Comparison of ENCODE assay signal across 8 cellular contexts in the genomic region with DNA sequence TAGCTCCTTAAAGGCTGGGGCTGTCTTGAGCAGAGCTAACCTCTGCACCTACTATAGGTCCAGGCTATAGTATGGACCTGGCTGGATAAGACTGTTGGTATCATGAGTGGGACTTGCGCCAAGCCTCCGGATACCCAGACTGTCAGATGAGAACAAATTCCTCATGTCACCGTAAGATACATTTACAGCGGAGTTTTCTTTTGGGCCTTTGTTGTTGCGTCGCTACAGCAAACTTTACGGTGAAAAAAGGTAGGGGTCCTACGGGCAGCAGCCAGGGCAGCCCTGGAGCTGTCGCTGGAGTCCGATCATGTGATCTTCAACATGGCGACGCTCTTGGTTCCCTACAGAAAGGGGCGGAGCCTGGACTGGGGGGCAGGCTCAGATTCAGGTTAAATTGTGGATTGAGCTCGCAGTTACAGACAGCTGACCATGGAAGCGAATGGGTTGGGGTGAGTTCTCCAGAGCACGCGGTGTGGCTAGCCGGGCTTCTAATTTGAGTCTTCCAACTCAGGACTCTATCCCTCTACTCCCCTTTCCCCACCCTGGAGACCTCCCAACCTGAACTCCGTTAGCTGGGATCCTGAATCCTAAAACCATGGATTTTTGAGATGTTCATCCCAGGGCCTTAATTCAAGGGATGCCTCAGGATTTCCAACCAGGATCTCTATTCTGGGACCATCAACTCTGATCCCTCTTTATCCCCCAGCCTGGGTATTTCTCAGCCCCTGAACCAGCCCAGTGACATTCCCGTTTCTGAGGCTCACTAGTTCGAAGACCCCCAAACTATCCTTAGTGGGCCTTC.
DNase-seq lines count a peak whose midpoint lies in the region; ATAC-seq lines count a peak whose summit lies in the region.

A gene (plus strand): TSS at position 418 of the 802 bp plus-strand sequence. CDS start 12 bp downstream, at position 430.

- peaks cover 17% of the 10 kb centered on the region for H3K4me1 ChIP-seq in ACC112 (ENCODE audit: control insufficient read depth, insufficient read depth, low read length, unreplicated experiment)

- H2AFZ ChIP-seq in ACC112 (ENCODE audit: low read length, unreplicated experiment) = peak within 1 kb of the TSS; percentile 96

- H3K27ac ChIP-seq in ACC112 (ENCODE audit: low read depth, low read length) = peak within 1 kb of the TSS; percentile 66

- ATAC-seq in GM18870 (IDR thresholded peaks at IDR 0.05; ENCODE audit: unreplicated experiment) (peak; percentile 54), HG03175 (IDR thresholded peaks at IDR 0.05; ENCODE audit: unreplicated experiment) (peak; percentile 68)

- no peaks in the 10 kb centered on the region for H3K27me3 ChIP-seq in ACC112 (ENCODE audit: insufficient read depth, low read length)

- H3K36me3 ChIP-seq in ACC112 (ENCODE audit: insufficient read depth, low read length) = peaks cover 4% of the 10 kb centered on the region; the same call in 1 of the 2 replicates

- peak; percentile 94 for DNase-seq in NCI-H226
- peak; percentile 62 to 79 (median 73) for DNase-seq in activated CD4-positive, CD25-positive, alpha-beta regulatory T cell (lab: John Stamatoyannopoulos, UW)
- DNase-seq in central memory CD4-positive, alpha-beta T cell = peak; percentile 89
- DNase-seq in iris pigment epithelial cell (ENCODE audit: low read depth) = peak; percentile 98
- DNase-seq in stimulated activated CD4-positive, alpha-beta T cell treated with anti-CD3 and anti-CD28 coated beads, Interleukin-12 subunit alpha, Interleukin-12 subunit beta, amount 100 ng/mL, for 24 hours (ENCODE audit: low read depth in 2 of 2) = peak; percentile 74 to 93

- H3K79me2 ChIP-seq in ACC112 (ENCODE audit: control insufficient read depth, insufficient read depth, low read length, unreplicated experiment) = peaks cover 33% of the 10 kb centered on the region

- peak within 1 kb of the TSS; percentile 89 for H3K4me3 ChIP-seq in ACC112 (ENCODE audit: low read depth, low read length)

Comparison
In these comparisons a context has a peak if more than half of its experiments do, and no peak if none do; other contexts are left out.
1. Peak in every context shown above with its lines: DNase-seq, ATAC-seq, H3K4me3 ChIP-seq and H3K27ac ChIP-seq.